In the genomic region with DNA sequence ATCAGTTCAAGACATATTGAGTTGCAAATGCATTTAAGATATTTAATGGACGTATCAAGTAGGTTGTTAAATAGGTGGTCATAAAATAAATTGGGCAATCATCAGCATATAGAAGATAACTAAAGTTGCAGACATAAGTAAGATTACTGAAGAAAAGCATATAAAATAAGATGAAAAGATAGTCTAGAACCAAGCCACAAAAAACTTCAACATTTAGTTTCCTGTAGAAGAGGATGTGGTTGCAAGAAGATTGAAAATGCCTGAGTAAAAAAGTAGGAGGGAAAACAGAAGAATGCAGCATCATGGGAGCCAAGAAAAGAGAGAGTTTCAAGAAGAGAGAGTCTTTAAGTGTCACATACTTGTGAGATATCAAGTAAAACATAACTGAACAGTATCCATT, we compare ENCODE assay signal across 28 cellular contexts. TPM values are rescaled to one million over a fixed set of nuclear protein-coding genes. Genes with fewer than 3 reads are reported as not detected.
A peak's percentile ranks its signal among the peaks of the same experiment; 100 is the strongest.
DNase-seq lines count a peak whose midpoint lies in the region; ATAC-seq and TF ChIP-seq lines count a peak whose summit lies in the region.
"Had no signal": no experiment of that assay in that cellular context is flagged by ENCODE, and none has a peak within 500 bp of the region (broad histone marks: within the 10 kb centered on the region; RNA-seq: fewer than 3 reads in every experiment).

No MANE protein-coding gene starts in this region.

- no peak for TF ChIP-seq CTCF in CD8-positive, alpha-beta T cell (IDR thresholded peaks at IDR 0.05)

- H3K36me3 ChIP-seq in CD8-positive, alpha-beta T cell (ENCODE audit: insufficient read depth, low read length): no peaks in the 10 kb centered on the region
- H3K36me3 ChIP-seq: cardiac muscle cell, left lung, pancreas had no signal

- H3K4me1 ChIP-seq in CD8-positive, alpha-beta T cell (ENCODE audit: insufficient read depth, low read length): peaks cover 28% of the 10 kb centered on the region
- H3K4me1 ChIP-seq: left lung had no signal

- peak overlapping the region; percentile 3 for H3K27ac Mint-ChIP-seq in CD8-positive, alpha-beta T cell
- H3K27ac Mint-ChIP-seq in T-helper 1 cell treated with Interleukin-12 subunit alpha and Interleukin-12 subunit beta and Interleukin-4 antibody, amounts not matched to agents 30 μg/mL and 1 μg/mL, for 36 hours: peak overlapping the region; percentile 0
- no peak overlapping the region for H3K27ac Mint-ChIP-seq in central memory CD8-positive, alpha-beta T cell (ENCODE audit: low read depth)
- H3K27ac Mint-ChIP-seq: B cell; GM23338; memory B cell; stimulated activated effector memory CD8-positive, alpha-beta T cell treated with anti-CD3 and anti-CD28 coated beads, Interleukin-12 subunit alpha, Interleukin-12 subunit beta, amount 100 ng/mL, for 72 hours; type B pancreatic cell had no signal

- no peaks in the 10 kb centered on the region for H3K9me3 Mint-ChIP-seq in activated T-cell treated with anti-CD3 and anti-CD28 coated beads, Interleukin-2, amount 50 U/mL, for 4 hours
- H3K9me3 Mint-ChIP-seq in CD8-positive, alpha-beta T cell: no peaks in the 10 kb centered on the region
- H3K9me3 Mint-ChIP-seq in T-helper 1 cell treated with Interleukin-12 subunit alpha and Interleukin-12 subunit beta and Interleukin-4 antibody, amounts not matched to agents 30 μg/mL and 1 μg/mL, for 36 hours: peaks cover 4% of the 10 kb centered on the region
- no peaks in the 10 kb centered on the region for H3K9me3 Mint-ChIP-seq in central memory CD8-positive, alpha-beta T cell
- H3K9me3 Mint-ChIP-seq: GM23338; memory B cell; neural crest cell; stimulated activated effector memory CD8-positive, alpha-beta T cell treated with anti-CD3 and anti-CD28 coated beads, Interleukin-12 subunit alpha, Interleukin-12 subunit beta, amount 100 ng/mL, for 72 hours; type B pancreatic cell had no signal

- POLR2A ChIA-PET in CD8-positive, alpha-beta T cell (lab: Charles Lee): interaction anchor here (1.1 kb wide), 1 partner anchor 17 kb away, joined by 5 read pairs; no protein-coding TSS in a partner anchor

- no peaks in the 10 kb centered on the region for H3K9me3 ChIP-seq in CD8-positive, alpha-beta T cell (ENCODE audit: low read length)
- H3K9me3 ChIP-seq: left lung, pancreas had no signal

- no peak for ATAC-seq in activated T-cell treated with anti-CD3 and anti-CD28 coated beads, Interleukin-2, amount 50 U/mL, for 4 hours
- peak; percentile 57 for ATAC-seq in CD8-positive, alpha-beta T cell
- no peak for ATAC-seq in central memory CD8-positive, alpha-beta T cell (replicated peaks; ENCODE audit: extremely low read depth, poor library complexity, severe bottlenecking)
- ATAC-seq: esophagus mucosa; GM23338; left lung; pancreas; Right ventricle myocardium inferior; stimulated activated effector memory CD8-positive, alpha-beta T cell treated with anti-CD3 and anti-CD28 coated beads, Interleukin-12 subunit alpha, Interleukin-12 subunit beta, amount 100 ng/mL, for 72 hours had no signal

- no peaks in the 10 kb centered on the region for H3K27me3 Mint-ChIP-seq in activated T-cell treated with anti-CD3 and anti-CD28 coated beads, Interleukin-2, amount 50 U/mL, for 4 hours (ENCODE audit: low read depth)
- no peaks in the 10 kb centered on the region for H3K27me3 Mint-ChIP-seq in CD8-positive, alpha-beta T cell (ENCODE audit: low read depth)
- H3K27me3 Mint-ChIP-seq in T-helper 1 cell treated with Interleukin-12 subunit alpha and Interleukin-12 subunit beta and Interleukin-4 antibody, amounts not matched to agents 30 μg/mL and 1 μg/mL, for 36 hours (ENCODE audit: low read depth): no peaks in the 10 kb centered on the region
- H3K27me3 Mint-ChIP-seq in central memory CD8-positive, alpha-beta T cell: no peaks in the 10 kb centered on the region
- H3K27me3 Mint-ChIP-seq: B cell, memory B cell had no signal

- no peaks in the 10 kb centered on the region for H3K27me3 ChIP-seq in CD8-positive, alpha-beta T cell (ENCODE audit: insufficient read depth, low read length)
- H3K27me3 ChIP-seq: left lung, pancreas had no signal

- H3K4me3 ChIP-seq in CD8-positive, alpha-beta T cell (ENCODE audit: low read depth, low read length): no peak overlapping the region
- H3K4me3 ChIP-seq: cardiac muscle cell, GM23338, left lung, pancreas had no signal

- DNase-seq in activated T-cell treated with anti-CD3 and anti-CD28 coated beads, Interleukin-2, amount 50 U/mL, for 4 hours: no peak
- DNase-seq in activated T-cell treated with anti-CD3 and anti-CD28 coated beads, Interleukin-2, amount 50 U/mL, for 1 hour: no peak
- DNase-seq in CD8-positive, alpha-beta T cell: no peak
- no peak for DNase-seq in central memory CD8-positive, alpha-beta T cell (ENCODE audit: low spot score in 2 of 2)
- DNase-seq in SKM-1 (lab: John Stamatoyannopoulos, UW; ENCODE audit: unreplicated experiment) (no peak), GM19240 (ENCODE audit: insufficient read length, low spot score) (no peak), NCI-H345 (lab: John Stamatoyannopoulos, UW) (no peak)
- DNase-seq: Calu3, DMS79 treated with DMSO at 0.1 percent for 48 hours, GF-D8, glutamatergic neuron, left lung, NCI-H1436 treated with DMSO at 0.1 percent for 48 hours, NCI-H2081 treated with DMSO at 0.1 percent for 48 hours, NCI-H226, NCI-H69, pancreas, substantia nigra had no signal

- no peak overlapping the region for H3K27ac ChIP-seq in CD8-positive, alpha-beta T cell (ENCODE audit: low read depth, low read length)
- H3K27ac ChIP-seq: cardiac muscle cell, left lung, pancreas had no signal

- intact Hi-C loops in CD8-positive, alpha-beta T cell (cut with DNase I, micrococcal nuclease): loop anchor here in 1 of 2 experiments (1.0 kb wide), 1 partner anchor 18 kb away; a partner anchor contains a TSS

- H3K36me3 Mint-ChIP-seq in activated T-cell treated with anti-CD3 and anti-CD28 coated beads, Interleukin-2, amount 50 U/mL, for 4 hours (ENCODE audit: insufficient read depth): no peaks in the 10 kb centered on the region
- no peaks in the 10 kb centered on the region for H3K36me3 Mint-ChIP-seq in CD8-positive, alpha-beta T cell
- H3K36me3 Mint-ChIP-seq in T-helper 1 cell treated with Interleukin-12 subunit alpha and Interleukin-12 subunit beta and Interleukin-4 antibody, amounts not matched to agents 30 μg/mL and 1 μg/mL, for 36 hours (ENCODE audit: low read depth): peaks cover 4% of the 10 kb centered on the region
- no peaks in the 10 kb centered on the region for H3K36me3 Mint-ChIP-seq in central memory CD8-positive, alpha-beta T cell (ENCODE audit: insufficient read depth)
- H3K36me3 Mint-ChIP-seq: memory B cell; stimulated activated effector memory CD8-positive, alpha-beta T cell treated with anti-CD3 and anti-CD28 coated beads, Interleukin-12 subunit alpha, Interleukin-12 subunit beta, amount 100 ng/mL, for 72 hours; type B pancreatic cell had no signal

- CTCF ChIA-PET in CD8-positive, alpha-beta T cell (lab: Charles Lee): no interaction called here

- peak overlapping the region; percentile 2 for H3K4me3 Mint-ChIP-seq in activated T-cell treated with anti-CD3 and anti-CD28 coated beads, Interleukin-2, amount 50 U/mL, for 4 hours
- peak overlapping the region; percentile 1 for H3K4me3 Mint-ChIP-seq in CD8-positive, alpha-beta T cell
- H3K4me3 Mint-ChIP-seq in T-helper 1 cell treated with Interleukin-12 subunit alpha and Interleukin-12 subunit beta and Interleukin-4 antibody, amounts not matched to agents 30 μg/mL and 1 μg/mL, for 36 hours: peak overlapping the region; percentile 12
- H3K4me3 Mint-ChIP-seq in central memory CD8-positive, alpha-beta T cell: peak overlapping the region; percentile 6
- H3K4me3 Mint-ChIP-seq: B cell; GM23338; memory B cell; neural crest cell; stimulated activated effector memory CD8-positive, alpha-beta T cell treated with anti-CD3 and anti-CD28 coated beads, Interleukin-12 subunit alpha, Interleukin-12 subunit beta, amount 100 ng/mL, for 72 hours; type B pancreatic cell had no signal

- H3K4me1 Mint-ChIP-seq in activated T-cell treated with anti-CD3 and anti-CD28 coated beads, Interleukin-2, amount 50 U/mL, for 4 hours (ENCODE audit: low read depth): peaks cover 41% of the 10 kb centered on the region
- peaks cover 43% of the 10 kb centered on the region for H3K4me1 Mint-ChIP-seq in CD8-positive, alpha-beta T cell (ENCODE audit: low read depth)
- peaks cover 26% of the 10 kb centered on the region for H3K4me1 Mint-ChIP-seq in T-helper 1 cell treated with Interleukin-12 subunit alpha and Interleukin-12 subunit beta and Interleukin-4 antibody, amounts not matched to agents 30 μg/mL and 1 μg/mL, for 36 hours (ENCODE audit: low read depth)
- H3K4me1 Mint-ChIP-seq in central memory CD8-positive, alpha-beta T cell: peaks cover 36% of the 10 kb centered on the region
- H3K4me1 Mint-ChIP-seq: B cell, GM23338, memory B cell, neural crest cell had no signal

RNA-seq across cellular contexts. Expression of a gene that starts 17.6 kb away (rescaled TPM):
- total RNA-seq in activated T-cell treated with anti-CD3 and anti-CD28 coated beads, Interleukin-2, amount 50 U/mL, for 4 hours: 10 to 100 TPM; 37.1 to 46.9 (median 43.9) TPM
- 10 to 100 TPM; 14.2 to 16.9 TPM for total RNA-seq in CD8-positive, alpha-beta T cell
